12 cellular contexts compared by ENCODE assay signal in genomic region chr5:180396931-180397330, GRCh38.
"Had no signal": no experiment of that assay in that cellular context is flagged by ENCODE, and none has a peak within 500 bp of the region (broad histone marks: within the 10 kb centered on the region; RNA-seq: fewer than 3 reads in every experiment).

No MANE protein-coding gene starts in this region.

- DNase-seq: activated CD4-positive, alpha-beta T cell treated with anti-CD3 and anti-CD28 coated beads, Interleukin-2, amount 10 ng/mL, durations not matched to agents 7 days and 5 days; activated CD4-positive, CD25-positive, alpha-beta regulatory T cell; activated CD8-positive, alpha-beta memory T cell treated with anti-CD3 and anti-CD28 coated beads, Interleukin-2, amount 50 U/mL, for 48 hours; activated gamma-delta T cell treated with Interleukin-2 at 50 U/mL for 16 hours; activated naive CD8-positive, alpha-beta T cell treated with anti-CD3 and anti-CD28 coated beads for 36 hours; brain microvascular endothelial cell; effector memory CD4-positive, alpha-beta T cell; foreskin fibroblast; glutamatergic neuron; immature natural killer cell; left colon; upper lobe of left lung had no signal
